Comparison of ENCODE assay signal across 1 cellular context in the genomic region with DNA sequence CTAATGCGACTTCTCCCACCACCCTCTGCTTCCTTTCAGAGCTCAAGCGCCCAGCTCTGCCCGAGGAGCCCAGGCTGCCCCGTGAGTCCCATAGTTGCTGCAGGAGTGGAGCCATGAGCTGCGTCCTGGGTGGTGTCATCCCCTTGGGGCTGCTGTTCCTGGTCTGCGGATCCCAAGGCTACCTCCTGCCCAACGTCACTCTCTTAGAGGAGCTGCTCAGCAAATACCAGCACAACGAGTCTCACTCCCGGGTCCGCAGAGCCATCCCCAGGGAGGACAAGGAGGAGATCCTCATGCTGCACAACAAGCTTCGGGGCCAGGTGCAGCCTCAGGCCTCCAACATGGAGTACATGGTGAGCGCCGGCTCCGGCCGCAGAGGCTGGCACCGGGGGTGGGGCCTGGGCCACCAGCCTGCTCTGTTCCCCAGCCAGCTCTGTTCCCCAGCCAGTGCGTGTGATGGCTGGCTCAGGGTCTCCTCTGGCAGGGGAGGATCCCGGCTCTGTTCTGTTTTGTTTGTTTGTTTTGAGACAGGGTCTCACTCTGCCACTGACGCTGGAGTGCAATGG.
TF ChIP-seq lines count a peak whose summit lies in the region.

No MANE protein-coding gene starts in this region.

TF ChIP-seq in HCT116, 20 proteins besides CTCF, POLR2A, EP300 and RAD21 (continued from another document):
- TF ChIP-seq, protein P1, sequence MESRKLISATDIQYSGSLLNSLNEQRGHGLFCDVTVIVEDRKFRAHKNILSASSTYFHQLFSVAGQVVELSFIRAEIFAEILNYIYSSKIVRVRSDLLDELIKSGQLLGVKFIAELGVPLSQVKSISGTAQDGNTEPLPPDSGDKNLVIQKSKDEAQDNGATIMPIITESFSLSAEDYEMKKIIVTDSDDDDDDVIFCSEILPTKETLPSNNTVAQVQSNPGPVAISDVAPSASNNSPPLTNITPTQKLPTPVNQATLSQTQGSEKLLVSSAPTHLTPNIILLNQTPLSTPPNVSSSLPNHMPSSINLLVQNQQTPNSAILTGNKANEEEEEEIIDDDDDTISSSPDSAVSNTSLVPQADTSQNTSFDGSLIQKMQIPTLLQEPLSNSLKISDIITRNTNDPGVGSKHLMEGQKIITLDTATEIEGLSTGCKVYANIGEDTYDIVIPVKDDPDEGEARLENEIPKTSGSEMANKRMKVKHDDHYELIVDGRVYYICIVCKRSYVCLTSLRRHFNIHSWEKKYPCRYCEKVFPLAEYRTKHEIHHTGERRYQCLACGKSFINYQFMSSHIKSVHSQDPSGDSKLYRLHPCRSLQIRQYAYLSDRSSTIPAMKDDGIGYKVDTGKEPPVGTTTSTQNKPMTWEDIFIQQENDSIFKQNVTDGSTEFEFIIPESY (IDR thresholded peaks at IDR 0.05; ENCODE audit: extremely low read depth, insufficient replicate concordance, low read length) = no peak
- no peak for TF ChIP-seq EGR1 (IDR thresholded peaks at IDR 0.05; ENCODE audit: low read depth)
- no peak for TF ChIP-seq SRF (IDR thresholded peaks at IDR 0.05; ENCODE audit: low read depth)
